ENCODE assay signal across 10 cellular contexts in the genomic region with DNA sequence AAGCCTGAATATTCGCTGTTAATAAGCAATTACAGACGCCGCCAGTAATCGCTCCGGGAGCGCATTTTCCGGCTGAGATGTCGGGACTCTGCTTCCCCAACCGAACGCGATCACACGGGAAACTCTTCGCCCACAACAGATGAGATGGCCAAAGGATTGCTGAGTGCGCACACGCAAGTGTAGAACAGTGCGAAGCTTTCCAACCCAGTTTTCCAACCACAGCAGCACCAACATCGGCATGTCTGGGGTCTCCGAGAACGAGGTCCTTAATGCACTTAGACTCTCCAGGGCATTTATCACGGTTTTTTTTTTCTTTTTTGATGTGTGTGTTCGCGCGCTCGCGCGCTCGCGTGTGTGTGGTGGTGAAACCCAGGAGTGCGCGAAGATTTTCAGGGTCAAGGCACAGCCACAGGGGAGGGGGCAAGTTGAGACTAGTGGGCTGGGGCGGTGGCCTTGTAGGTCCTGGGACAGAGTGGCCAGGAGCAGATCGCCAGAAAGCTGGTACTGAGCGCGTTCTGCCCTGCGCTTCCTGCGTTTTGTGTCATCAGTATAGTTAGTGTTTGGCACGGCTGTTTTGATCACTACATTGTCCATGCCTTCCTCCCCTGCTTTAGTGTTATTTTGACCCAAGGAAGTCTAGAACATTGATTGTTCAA. TPM values are rescaled to one million over a fixed set of nuclear protein-coding genes. Genes with fewer than 3 reads are reported as not detected.
DNase-seq lines count a peak whose midpoint lies in the region; ATAC-seq, FAIRE-seq and TF ChIP-seq lines count a peak whose summit lies in the region.
"Had no signal": no experiment of that assay in that cellular context is flagged by ENCODE, and none has a peak within 500 bp of the region (broad histone marks: within the 10 kb centered on the region; RNA-seq: fewer than 3 reads in every experiment).

No MANE protein-coding gene starts in this region.

- peaks cover 23 to 27% (median 24%) of the 10 kb centered on the region in 3 donors for H3K4me1 Mint-ChIP-seq in IgD-negative memory B cell
- H3K4me1 Mint-ChIP-seq in endothelial cell (ENCODE audit: unreplicated experiment), result peaks cover 32% of the 10 kb centered on the region
- H3K4me1 Mint-ChIP-seq in progenitor cell of endocrine pancreas (ENCODE audit: low read depth), result peaks cover 21% of the 10 kb centered on the region

- H3K27me3 Mint-ChIP-seq in IgD-negative memory B cell, result peaks cover 76% of the 10 kb centered on the region
- H3K27me3 Mint-ChIP-seq in endothelial cell (ENCODE audit: unreplicated experiment), result peaks cover 32% of the 10 kb centered on the region
- H3K27me3 Mint-ChIP-seq in progenitor cell of endocrine pancreas, result peaks cover 93% of the 10 kb centered on the region

- H3K9me2 ChIP-seq in SK-N-SH, result no peaks in the 10 kb centered on the region

- TF ChIP-seq POLR2A in GM12892 (IDR thresholded peaks at IDR 0.05; ENCODE audit: low read depth, low read length), result no peak

- no peak for ATAC-seq in SK-N-SH treated with all-trans-retinoic acid at 6 μM for 48 hours

- H3K27me3 ChIP-seq in SK-N-SH (ENCODE audit: insufficient read depth), result peaks cover 92% of the 10 kb centered on the region

- H3K4me3 Mint-ChIP-seq in IgD-negative memory B cell (peak overlapping the region; percentile 56 to 92 (median 80)), endothelial cell (ENCODE audit: unreplicated experiment) (peak overlapping the region; percentile 82), progenitor cell of endocrine pancreas (ENCODE audit: low read depth) (peak overlapping the region; percentile 14)

- no peaks in the 10 kb centered on the region for H4K20me1 ChIP-seq in SK-N-SH (ENCODE audit: insufficient read depth)

- H3K79me2 ChIP-seq in SK-N-SH (ENCODE audit: insufficient read depth), result no peaks in the 10 kb centered on the region

- H3K27ac Mint-ChIP-seq in IgD-negative memory B cell (peak overlapping the region; percentile 64 to 89 (median 64)), endothelial cell (ENCODE audit: unreplicated experiment) (no peak overlapping the region), progenitor cell of endocrine pancreas (no peak overlapping the region)

- no peaks in the 10 kb centered on the region for H3F3A ChIP-seq in SK-N-SH (replicated peaks; ENCODE audit: insufficient read depth)

- peak overlapping the region; percentile 61 for H3K4me2 ChIP-seq in SK-N-SH

- no peak for TF ChIP-seq RAD21 in SK-N-SH (IDR thresholded peaks at IDR 0.05; ENCODE audit: low read length)

- CTCF ChIA-PET in SK-N-SH (lab: Yijun Ruan, JAX), result interaction anchor here (0.6 to 6.1 kb wide), 4 partner anchors 11 to 604 kb away, joined by 3 to 60 read pairs (median 4); no protein-coding TSS in a partner anchor

- H3K4me1 ChIP-seq in SK-N-SH (ENCODE audit: control insufficient read depth in 1 of 2, insufficient read depth in 2 of 2, low read depth in 1 of 2, low read length in 1 of 2), result peaks cover 3 to 11% of the 10 kb centered on the region in 2 experiments; a peak in 1 of 4 replicates

- TF ChIP-seq EP300 in SK-N-SH (IDR thresholded peaks at IDR 0.05; ENCODE audit: borderline replicate concordance in 1 of 2, low read depth in 1 of 2, low read length in 1 of 2), result no peak

- no peak for TF ChIP-seq CTCF in SK-N-SH (IDR thresholded peaks at IDR 0.05)
- TF ChIP-seq CTCF in endothelial cell (IDR thresholded peaks at IDR 0.05; ENCODE audit: unreplicated experiment), result no peak
- TF ChIP-seq CTCF in progenitor cell of endocrine pancreas (IDR thresholded peaks at IDR 0.05; ENCODE audit: unreplicated experiment), result no peak

- H3K9me3 ChIP-seq in SK-N-SH, result no peaks in the 10 kb centered on the region

- H3K9me3 Mint-ChIP-seq in IgD-negative memory B cell (peaks cover 0 to 4% (median 0%) of the 10 kb centered on the region in 3 donors), endothelial cell (ENCODE audit: unreplicated experiment) (no peaks in the 10 kb centered on the region), progenitor cell of endocrine pancreas (ENCODE audit: low read depth) (no peaks in the 10 kb centered on the region)

- POLR2A ChIA-PET in SK-N-SH (lab: Yijun Ruan, JAX), result no interaction called here

- no peak overlapping the region for H3K9ac ChIP-seq in SK-N-SH

- no peak overlapping the region for H3K27ac ChIP-seq in SK-N-SH (ENCODE audit: low read depth in 2 of 2, low read length in 1 of 2)
- H3K27ac ChIP-seq: 22Rv1 had no signal

- H3K4me3 ChIP-seq in SK-N-SH (ENCODE audit: low read depth in 2 of 2, low read length in 1 of 2), result peak overlapping the region in 1 of 2 experiments; percentile 44; a peak in 2 of 4 replicates

- H2AFZ ChIP-seq in SK-N-SH (ENCODE audit: low read depth), result 0 out of 2 replicates have a peak overlapping the region, but pooled peaks have one; percentile 46

- H3K36me3 Mint-ChIP-seq in IgD-negative memory B cell, result no peaks in the 10 kb centered on the region
- H3K36me3 Mint-ChIP-seq in endothelial cell (ENCODE audit: low read depth, unreplicated experiment), result no peaks in the 10 kb centered on the region
- no peaks in the 10 kb centered on the region for H3K36me3 Mint-ChIP-seq in progenitor cell of endocrine pancreas (ENCODE audit: insufficient read depth)

- FAIRE-seq in GM12892 (lab: Jason Lieb, UNC), result no peak

- WGBS in SK-N-SH (ENCODE audit: low lambda C conversion rate), result 24% methylated on average over 37 of the region's 37 CpGs

- no peaks in the 10 kb centered on the region for H3K36me3 ChIP-seq in SK-N-SH (replicated peaks in 1 of 2; ENCODE audit: control insufficient read depth in 1 of 2, insufficient read depth in 2 of 2, low read length in 1 of 2)

- no peak for DNase-seq in SK-N-SH
- no peak for DNase-seq in endothelial cell (ENCODE audit: low spot score)
- no peak for DNase-seq in progenitor cell of endocrine pancreas (ENCODE audit: low spot score, unreplicated experiment)
- no peak for DNase-seq in HuH-7.5 (ENCODE audit: low spot score)
- DNase-seq in NCI-H128 (lab: John Stamatoyannopoulos, UW; ENCODE audit: unreplicated experiment), result no peak
- DNase-seq in GM12892 (ENCODE audit: insufficient read length), result no peak
- DNase-seq: NCI-H1930 had no signal

TF ChIP-seq in SK-N-SH, 30 proteins besides CTCF, POLR2A, EP300 and RAD21:
- TF ChIP-seq EZH2phosphoT487 (IDR thresholded peaks at IDR 0.05; ENCODE audit: borderline replicate concordance, low read depth) (peak; percentile 54; the same call in 1 of the 2 replicates), JUND (IDR thresholded peaks at IDR 0.05) (no peak), SIN3A (IDR thresholded peaks at IDR 0.05; ENCODE audit: borderline replicate concordance, low read depth, low read length) (no peak)

TF ChIP-seq in SK-N-SH treated with all-trans-retinoic acid at 6 μM for 48 hours, 23 proteins besides CTCF, POLR2A, EP300 and RAD21 (continues in another document):
- TF ChIP-seq SNAI2 (CRISPR knock-in tag; IDR thresholded peaks at IDR 0.05), result no peak
- TF ChIP-seq ZNF8 (CRISPR knock-in tag; IDR thresholded peaks at IDR 0.05), result no peak
- TF ChIP-seq, protein P1, sequence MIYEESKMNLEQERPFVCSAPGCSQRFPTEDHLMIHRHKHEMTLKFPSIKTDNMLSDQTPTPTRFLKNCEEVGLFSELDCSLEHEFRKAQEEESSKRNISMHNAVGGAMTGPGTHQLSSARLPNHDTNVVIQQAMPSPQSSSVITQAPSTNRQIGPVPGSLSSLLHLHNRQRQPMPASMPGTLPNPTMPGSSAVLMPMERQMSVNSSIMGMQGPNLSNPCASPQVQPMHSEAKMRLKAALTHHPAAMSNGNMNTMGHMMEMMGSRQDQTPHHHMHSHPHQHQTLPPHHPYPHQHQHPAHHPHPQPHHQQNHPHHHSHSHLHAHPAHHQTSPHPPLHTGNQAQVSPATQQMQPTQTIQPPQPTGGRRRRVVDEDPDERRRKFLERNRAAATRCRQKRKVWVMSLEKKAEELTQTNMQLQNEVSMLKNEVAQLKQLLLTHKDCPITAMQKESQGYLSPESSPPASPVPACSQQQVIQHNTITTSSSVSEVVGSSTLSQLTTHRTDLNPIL (CRISPR knock-in tag; IDR thresholded peaks at IDR 0.05; ENCODE audit: low read depth), result no peak
- TF ChIP-seq RARB (CRISPR knock-in tag; IDR thresholded peaks at IDR 0.05), result no peak
- TF ChIP-seq ZNF70 (CRISPR knock-in tag; IDR thresholded peaks at IDR 0.05), result no peak
- TF ChIP-seq BACH2 (CRISPR knock-in tag; IDR thresholded peaks at IDR 0.05; ENCODE audit: borderline replicate concordance), result no peak
- TF ChIP-seq TCF4 (CRISPR knock-in tag; IDR thresholded peaks at IDR 0.05; ENCODE audit: borderline replicate concordance), result no peak
- no peak for TF ChIP-seq ZFP3 (CRISPR knock-in tag; IDR thresholded peaks at IDR 0.05)
- no peak for TF ChIP-seq CSRNP3 (CRISPR knock-in tag; IDR thresholded peaks at IDR 0.05)

RNA-seq across cellular contexts. Expression of gene EOMES, which starts 1.8 kb away (rescaled TPM):
- polyA plus RNA-seq in SK-N-SH (2012; rRNA removed) (not detected in 2 replicates), IgD-negative memory B cell (1.1 TPM)
- not detected in 2 replicates for polyA plus RNA-seq in SK-N-SH (2012; cell fraction: cytosol; rRNA removed)
- polyA plus RNA-seq in SK-N-SH (2012; cell fraction: nucleus; rRNA removed), result not detected in 2 replicates
- total RNA-seq in endothelial cell (ENCODE audit: unreplicated experiment) (5.1 TPM), progenitor cell of endocrine pancreas (0.11 TPM in 1 of 2 replicates, not detected in the other)
- not detected for polyA plus RNA-seq in GM12892 (2012; ENCODE audit: missing spikeins)

Comparison
In these comparisons a context has a peak if more than half of its experiments do, and no peak if none do; other contexts are left out.
1. H3K27ac Mint-ChIP-seq: peak in IgD-negative memory B cell (3 of 3); none in endothelial cell (single experiment) and progenitor cell of endocrine pancreas (single experiment).
2. H3K4me3 Mint-ChIP-seq: peak in every context shown above with its lines; median percentile 82 in endothelial cell; 80 in IgD-negative memory B cell; 14 in progenitor cell of endocrine pancreas.